In the genomic region with DNA sequence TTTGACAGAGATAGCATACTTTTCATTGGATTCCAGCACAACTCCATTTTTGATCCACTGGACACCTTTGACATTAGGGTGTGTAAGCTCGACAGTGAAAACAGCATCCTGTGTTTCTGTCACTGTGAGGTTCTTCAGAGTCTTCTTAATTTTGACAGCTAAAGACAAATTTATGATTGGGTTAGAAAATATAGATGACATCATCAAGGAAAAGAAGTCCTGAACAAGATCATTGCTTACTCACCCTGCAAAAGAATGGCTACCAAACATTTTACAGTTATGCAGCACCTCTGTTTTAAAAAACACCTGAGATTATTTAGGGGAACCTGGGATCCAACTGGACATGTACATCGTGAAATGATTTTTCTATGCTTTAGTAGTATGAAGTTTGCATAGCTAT, we compare ENCODE assay signal across 1 cellular context.
TF ChIP-seq lines count a peak whose summit lies in the region.

No MANE protein-coding gene starts in this region.

TF ChIP-seq in K562, 482 proteins besides CTCF, POLR2A, EP300 and RAD21:
- TF ChIP-seq ATF3 (IDR thresholded peaks at IDR 0.05) = peak; percentile 55
- no peak for TF ChIP-seq ATF3 (CRISPR knock-in tag; conservative IDR thresholded peaks at IDR 0.05)
- no peak for TF ChIP-seq SPI1 (IDR thresholded peaks at IDR 0.05; ENCODE audit: borderline replicate concordance, low read depth, low read length)
TF ChIP-seq in K562: peak in this region for 1.
